Comparison of ENCODE assay signal across 8 cellular contexts in the genomic region with DNA sequence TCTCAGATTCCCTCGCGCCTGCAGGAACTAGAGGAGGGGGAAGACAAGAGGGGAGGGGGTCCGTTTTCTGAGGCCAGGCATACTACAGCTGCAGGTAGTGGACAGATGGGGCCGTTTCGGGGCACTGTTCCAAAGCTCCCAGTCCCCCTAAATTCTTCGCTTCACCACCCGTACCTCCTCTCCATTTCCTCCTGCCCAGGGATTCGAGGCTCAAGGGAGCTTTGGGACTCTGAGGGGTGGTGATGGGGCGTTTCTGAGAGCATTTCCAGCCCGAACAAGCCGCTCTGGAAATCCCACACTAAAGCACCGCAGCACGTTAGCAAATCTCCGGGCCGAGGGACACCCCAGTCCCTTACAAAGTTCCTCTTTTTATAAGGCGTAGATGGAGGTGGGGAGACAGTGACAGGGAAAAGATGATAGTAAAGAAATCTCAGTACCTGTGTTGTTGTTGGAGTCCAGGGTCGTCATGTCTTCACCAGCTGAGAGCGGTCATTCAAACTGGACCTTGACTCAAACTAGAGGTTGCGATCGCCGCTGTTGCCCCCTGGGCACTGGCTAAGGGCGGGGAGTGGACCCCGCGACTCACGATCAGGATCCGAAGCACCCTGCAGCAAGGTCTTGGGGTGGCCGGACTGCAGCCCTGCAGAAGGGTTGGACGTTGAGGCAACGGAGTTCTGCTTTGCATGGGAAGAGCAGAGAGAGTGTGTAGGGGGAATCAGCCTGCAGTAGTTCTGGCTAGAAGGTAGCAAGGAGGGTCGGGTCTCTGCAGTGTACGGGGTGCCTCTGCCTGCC. TPM values are rescaled to one million over a fixed set of nuclear protein-coding genes. Genes with fewer than 3 reads are reported as not detected.
A peak's percentile ranks its signal among the peaks of the same experiment; 100 is the strongest.
DNase-seq lines count a peak whose midpoint lies in the region; ATAC-seq and TF ChIP-seq lines count a peak whose summit lies in the region.

No MANE protein-coding gene starts in this region.

- peak overlapping the region; percentile 82 for H3K9ac ChIP-seq in rectal smooth muscle tissue (ENCODE audit: low read length)

- ATAC-seq in T-helper 17 cell (no peak), foreskin keratinocyte (no peak), HG03521 (IDR thresholded peaks at IDR 0.05; ENCODE audit: unreplicated experiment) (no peak), HG03280 (IDR thresholded peaks at IDR 0.05; ENCODE audit: unreplicated experiment) (no peak)

- peak overlapping the region; percentile 94 for H3K4me3 ChIP-seq in rectal smooth muscle tissue (ENCODE audit: low read length)

- DNase-seq in SIG-M5 treated with dmso at 0.1 percent for 504 hours (lab: John Stamatoyannopoulos, UW; ENCODE audit: unreplicated experiment) (peak; percentile 81), SIG-M5 (lab: John Stamatoyannopoulos, UW) (no peak), T-helper 17 cell (no peak), foreskin keratinocyte (no peak), kidney tubule cell (ENCODE audit: low spot score) (no peak)

- H3K4me1 Mint-ChIP-seq in T-helper 17 cell: peaks cover 82% of the 10 kb centered on the region

- H3K27ac ChIP-seq in foreskin keratinocyte: peak overlapping the region; percentile 74
- peak overlapping the region; percentile 95 for H3K27ac ChIP-seq in rectal smooth muscle tissue (ENCODE audit: low read depth, low read length)

- H3K4me3 Mint-ChIP-seq in T-helper 17 cell: peak overlapping the region; percentile 92

- peaks cover 5% of the 10 kb centered on the region for H3K36me3 Mint-ChIP-seq in T-helper 17 cell (ENCODE audit: low read depth)

- H3K27ac Mint-ChIP-seq in T-helper 17 cell: peak overlapping the region; percentile 100

- peaks cover 21% of the 10 kb centered on the region for H3K36me3 ChIP-seq in rectal smooth muscle tissue (ENCODE audit: control insufficient read depth, insufficient read depth, low read length)

- H3K27me3 Mint-ChIP-seq in T-helper 17 cell: no peaks in the 10 kb centered on the region

- peaks cover 18% of the 10 kb centered on the region for H3K4me1 ChIP-seq in foreskin keratinocyte
- peaks cover 59% of the 10 kb centered on the region for H3K4me1 ChIP-seq in rectal smooth muscle tissue (ENCODE audit: control insufficient read depth, insufficient read depth, low read length)

- no peak for TF ChIP-seq CTCF in foreskin keratinocyte (conservative IDR thresholded peaks at IDR 0.05)

- H3K9me3 ChIP-seq in T-helper 17 cell (ENCODE audit: control insufficient read depth, low read length, poor library complexity, severe bottlenecking): no peaks in the 10 kb centered on the region

- H3K27me3 ChIP-seq in foreskin keratinocyte: no peaks in the 10 kb centered on the region
- H3K27me3 ChIP-seq in rectal smooth muscle tissue (ENCODE audit: control insufficient read depth, insufficient read depth, low read length): no peaks in the 10 kb centered on the region

RNA-seq across cellular contexts. Expression of gene NR1D1, which starts 0.6 kb away (rescaled TPM):
- 100 to 1,000 TPM; 102 to 145 TPM for total RNA-seq in T-helper 17 cell
- total RNA-seq in foreskin keratinocyte: 5.7 and 6.1 TPM in 2 replicates
- 7.3 and 9.0 TPM in 2 replicates for polyA plus RNA-seq in foreskin keratinocyte

RNA-seq across cellular contexts. Expression of gene MSL1, which starts 21.9 kb away (rescaled TPM):
- total RNA-seq in T-helper 17 cell (100 to 1,000 TPM; 101 to 106 TPM), foreskin keratinocyte (57.7 and 60.6 TPM in 2 replicates)
- polyA plus RNA-seq in foreskin keratinocyte: 35.5 and 44.6 TPM in 2 replicates

RNA-seq across cellular contexts. Expression of gene THRA, which starts 37.1 kb away (rescaled TPM):
- total RNA-seq in T-helper 17 cell (10 to 100 TPM; 29.8 to 32.2 TPM), foreskin keratinocyte (7.2 and 7.9 TPM in 2 replicates)
- 4.6 and 5.4 TPM in 2 replicates for polyA plus RNA-seq in foreskin keratinocyte

RNA-seq across cellular contexts. Expression of gene CASC3, which starts 40.5 kb away (rescaled TPM):
- total RNA-seq in T-helper 17 cell: 100 to 1,000 TPM; 168 to 176 TPM
- 34.7 and 35.6 TPM in 2 replicates for total RNA-seq in foreskin keratinocyte
- polyA plus RNA-seq in foreskin keratinocyte: 23.7 and 25.1 TPM in 2 replicates

RNA-seq across cellular contexts. Expression of gene MED24, which starts 45.6 kb away (rescaled TPM):
- 10 to 100 TPM; 73.7 to 77.5 TPM for total RNA-seq in T-helper 17 cell
- total RNA-seq in foreskin keratinocyte: 49.1 and 57.7 TPM in 2 replicates
- 55.0 and 67.2 TPM in 2 replicates for polyA plus RNA-seq in foreskin keratinocyte

Comparison
In these comparisons a context has a peak if more than half of its experiments do, and no peak if none do; other contexts are left out.
1. RNA of gene NR1D1, which starts 0.6 kb away (total RNA-seq): 102 to 145 TPM in T-helper 17 cell; 5.7 to 6.1 TPM in foreskin keratinocyte; every median in the first group is over 10 times any median in the second.